Comparison of ENCODE assay signal across 9 cellular contexts in the genomic region with DNA sequence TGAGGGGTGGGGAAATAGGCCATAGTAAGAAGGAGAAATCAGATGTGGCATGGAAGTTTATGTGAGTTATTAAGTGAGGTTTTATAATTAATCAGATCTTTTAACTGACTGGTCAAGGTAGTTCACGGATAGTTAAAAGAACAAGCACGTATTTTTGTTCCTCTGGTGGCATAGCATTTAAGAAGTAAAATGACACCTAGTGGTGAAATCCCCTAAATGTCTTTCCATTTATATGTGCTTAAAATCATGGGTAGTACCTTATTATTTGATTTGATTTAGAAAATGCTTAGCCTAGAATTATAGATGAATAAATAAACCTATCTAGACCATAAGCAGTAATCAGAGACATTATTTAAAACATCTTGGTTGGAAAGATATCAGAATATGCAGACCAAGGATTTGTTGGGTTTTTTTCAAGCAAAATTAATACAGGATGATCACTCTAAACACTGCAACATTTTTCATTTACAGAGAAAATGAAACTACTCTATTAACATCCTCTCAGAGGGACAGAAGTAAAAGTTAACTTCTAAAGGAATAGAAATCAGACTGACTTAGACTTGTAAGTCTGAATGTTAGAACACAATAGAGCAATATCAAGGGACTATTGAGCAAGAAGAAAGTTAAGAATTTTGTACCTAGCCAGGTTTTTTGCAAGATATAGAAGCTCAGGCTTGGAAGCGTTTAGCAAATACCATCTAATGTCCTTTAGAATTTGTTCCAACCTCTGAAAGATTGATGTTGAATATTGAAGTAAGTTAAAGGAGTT.
DNase-seq lines count a peak whose midpoint lies in the region; ATAC-seq and TF ChIP-seq lines count a peak whose summit lies in the region.
"Had no signal": no experiment of that assay in that cellular context is flagged by ENCODE, and none has a peak within 500 bp of the region (broad histone marks: within the 10 kb centered on the region; RNA-seq: fewer than 3 reads in every experiment).

No MANE protein-coding gene starts in this region.

- peaks cover 0 to 2% of the 10 kb centered on the region in 2 donors for H3K4me1 ChIP-seq in aorta (ENCODE audit: control insufficient read depth in 1 of 2, insufficient read depth in 2 of 2, low read length in 2 of 2)

- 24 to 29% methylated on average over 3 of the region's 3 CpGs for WGBS in aorta, 2 donors

- peaks cover 32% of the 10 kb centered on the region for H3K36me3 Mint-ChIP-seq in brain

- H3K4me3 Mint-ChIP-seq in brain, result no peak overlapping the region

- H3K27ac ChIP-seq in aorta (ENCODE audit: low read depth in 1 of 2, low read length in 2 of 2), result no peak overlapping the region

- intact Hi-C loops in left colon (cut with DNase I, micrococcal nuclease), result loop anchor here in 1 of 2 donors (10.0 kb wide), 1 partner anchor 430 kb away; no protein-coding TSS in a partner anchor
- intact Hi-C loops in aorta (cut with DNase I), result loop anchor here (2.0 to 5.0 kb wide), 3 partner anchors 83 to 428 kb away; a partner anchor contains a TSS

- peaks cover 19% of the 10 kb centered on the region for H3K4me1 Mint-ChIP-seq in brain

- H3K36me3 ChIP-seq in aorta (ENCODE audit: control insufficient read depth in 1 of 2, insufficient read depth in 2 of 2, low read length in 1 of 2), result no peaks in the 10 kb centered on the region

- TF ChIP-seq CTCF in brain (conservative IDR thresholded peaks at IDR 0.05), result peak; percentile 59 to 69

- peaks cover 0 to 7% (median 0%) of the 10 kb centered on the region in 5 experiments for H3K9me3 Mint-ChIP-seq in brain
- H3K9me3 Mint-ChIP-seq: activated naive CD4-positive, alpha-beta T cell treated with anti-CD3 and anti-CD28 coated beads, Interleukin-2, amount 50 U/mL, for 24 hours had no signal

- H3K27ac Mint-ChIP-seq in brain, result peak overlapping the region in 1 of 5 experiments; percentile 1

- DNase-seq in SKM-1 (lab: John Stamatoyannopoulos, UW; ENCODE audit: unreplicated experiment) (peak; percentile 25), SKM-1 treated with dmso at 0.1 percent for 144 hours (lab: John Stamatoyannopoulos, UW; ENCODE audit: unreplicated experiment) (no peak), HCEC 1CT (peak; percentile 58), NCI-H146 treated with DMSO at 0.1 percent for 48 hours (lab: John Stamatoyannopoulos, UW; ENCODE audit: unreplicated experiment) (peak; percentile 40), left colon (no peak), aorta (no peak)

- ATAC-seq in left colon (peak; percentile 48), aorta (ENCODE audit: low FRiP score) (peak; percentile 81), GM19455 (IDR thresholded peaks at IDR 0.05; ENCODE audit: unreplicated experiment) (no peak)

- no peak overlapping the region for H3K4me3 ChIP-seq in aorta (ENCODE audit: low read length in 2 of 2)

- H3K27me3 ChIP-seq in aorta (ENCODE audit: control insufficient read depth in 1 of 2, insufficient read depth in 2 of 2, low read length in 1 of 2), result no peaks in the 10 kb centered on the region

- H3K27me3 Mint-ChIP-seq in brain, result no peaks in the 10 kb centered on the region
- H3K27me3 Mint-ChIP-seq: activated naive CD4-positive, alpha-beta T cell treated with anti-CD3 and anti-CD28 coated beads, Interleukin-2, amount 50 U/mL, for 24 hours had no signal

- H3K9me3 ChIP-seq in aorta (ENCODE audit: control insufficient read depth, low read length), result no peaks in the 10 kb centered on the region

Comparison
In these comparisons a context has a peak if more than half of its experiments do, and no peak if none do; other contexts are left out.
1. DNase-seq: peak in SKM-1 (single experiment), HCEC 1CT (single experiment) and NCI-H146 treated with DMSO at 0.1 percent for 48 hours (single experiment); none in SKM-1 treated with dmso at 0.1 percent for 144 hours (single experiment), left colon (0 of 2) and aorta (0 of 2).